Comparison of ENCODE assay signal across 12 cellular contexts in genomic region chr1:37472994-37473393, GRCh38. TPM values are rescaled to one million over a fixed set of nuclear protein-coding genes. Genes with fewer than 3 reads are reported as not detected.
DNase-seq lines count a peak whose midpoint lies in the region; ATAC-seq, FAIRE-seq and TF ChIP-seq lines count a peak whose summit lies in the region.
"Had no signal": no experiment of that assay in that cellular context is flagged by ENCODE, and none has a peak within 500 bp of the region (broad histone marks: within the 10 kb centered on the region; RNA-seq: fewer than 3 reads in every experiment).

No MANE protein-coding gene starts in this region.

- no peak for ATAC-seq in A549
- ATAC-seq in naive thymus-derived CD4-positive, alpha-beta T cell: no peak
- no peak for ATAC-seq in GM21786 (IDR thresholded peaks at IDR 0.05; ENCODE audit: unreplicated experiment)

- no peak for TF ChIP-seq RAD21 in A549 (conservative IDR thresholded peaks at IDR 0.05 in 1 of 2, IDR thresholded peaks at IDR 0.05 in 1 of 2)

- no TSS peak for BruUV-seq in mammary epithelial cell (replicated peaks; lab: Mats Ljungman, UMichigan)
- BruUV-seq in Caco-2 (replicated peaks; lab: Mats Ljungman, UMichigan): no TSS peak

- H3K79me2 ChIP-seq in Karpas-422 (ENCODE audit: low read length): peaks cover 16% of the 10 kb centered on the region; the same call in 1 of the 2 replicates
- peaks cover 51% of the 10 kb centered on the region for H3K79me2 ChIP-seq in mammary epithelial cell (ENCODE audit: insufficient read depth, low read length)

- POLR2A ChIA-PET in A549 (lab: Yijun Ruan, JAX): interaction anchor here (1.2 to 3.0 kb wide), 2 partner anchors 14 to 19 kb away, joined by 3 to 20 read pairs; no protein-coding TSS in a partner anchor
- POLR2A ChIA-PET in naive thymus-derived CD4-positive, alpha-beta T cell (lab: Charles Lee): interaction anchor here (1.0 to 9.1 kb wide), 5 partner anchors 9 to 1542 kb away, joined by 3 to 90 read pairs (median 3); partner anchors contain the start of genes AGO3, MEAF6 and TRAPPC3
- POLR2A ChIA-PET in Caco-2 (lab: Charles Lee): no interaction called here

- peak overlapping the region; percentile 81 for H3K4me2 ChIP-seq in A549
- no peak overlapping the region for H3K4me2 ChIP-seq in Karpas-422 (ENCODE audit: low read depth, low read length, poor library complexity, severe bottlenecking)
- H3K4me2 ChIP-seq in mammary epithelial cell (ENCODE audit: insufficient read depth, low read depth, low read length): peak overlapping the region; percentile 85

- H3K36me3 Mint-ChIP-seq in naive thymus-derived CD4-positive, alpha-beta T cell: peaks cover 3 to 31% (median 10%) of the 10 kb centered on the region in 5 donors
- H3K36me3 Mint-ChIP-seq in Caco-2 (ENCODE audit: insufficient read depth, unreplicated experiment): peaks cover 17% of the 10 kb centered on the region

- dilution Hi-C loops in mammary epithelial cell (cut with HindIII; ENCODE audit: low sequenced_read_pairs): no loop called here

- no peaks in the 10 kb centered on the region for H3K27me3 Mint-ChIP-seq in naive thymus-derived CD4-positive, alpha-beta T cell
- H3K27me3 Mint-ChIP-seq in Caco-2 (ENCODE audit: insufficient read depth, unreplicated experiment): no peaks in the 10 kb centered on the region

- peak overlapping the region; percentile 77 to 97 (median 89) for H3K4me3 Mint-ChIP-seq in naive thymus-derived CD4-positive, alpha-beta T cell
- H3K4me3 Mint-ChIP-seq in Caco-2 (ENCODE audit: unreplicated experiment): no peak overlapping the region

- no peaks in the 10 kb centered on the region for H3K9me3 ChIP-seq in A549
- no peaks in the 10 kb centered on the region for H3K9me3 ChIP-seq in Karpas-422 (ENCODE audit: low read length)
- H3K9me3 ChIP-seq in mammary epithelial cell (replicated peaks; ENCODE audit: insufficient read depth, low read length): no peaks in the 10 kb centered on the region
- no peaks in the 10 kb centered on the region for H3K9me3 ChIP-seq in naive thymus-derived CD4-positive, alpha-beta T cell (ENCODE audit: control insufficient read depth in 2 of 3, low read length in 3 of 3)
- no peaks in the 10 kb centered on the region for H3K9me3 ChIP-seq in Caco-2

- FAIRE-seq in A549 (lab: Jason Lieb, UNC): no peak
- FAIRE-seq: D721Med had no signal

- TF ChIP-seq CTCF in A549 (IDR thresholded peaks at IDR 0.05) (no peak), mammary epithelial cell (conservative IDR thresholded peaks at IDR 0.05 in 1 of 2, IDR thresholded peaks at IDR 0.05 in 1 of 2; ENCODE audit: extremely low read depth in 1 of 2, insufficient read depth in 1 of 2, low read depth in 1 of 2, low read length in 2 of 2) (no peak), GM13976 (IDR thresholded peaks at IDR 0.05; ENCODE audit: borderline replicate concordance, control extremely low read depth, extremely low read depth, insufficient read depth, missing control alignments) (no peak), Caco-2 (IDR thresholded peaks at IDR 0.05; ENCODE audit: insufficient read depth in 1 of 2, low read depth in 1 of 2, low read length in 1 of 2, severe bottlenecking in 1 of 2, unreplicated experiment in 1 of 2) (no peak)

- H3K4me1 Mint-ChIP-seq in naive thymus-derived CD4-positive, alpha-beta T cell: peaks cover 33 to 51% (median 45%) of the 10 kb centered on the region in 7 donors
- H3K4me1 Mint-ChIP-seq in Caco-2 (ENCODE audit: low read depth, unreplicated experiment): peaks cover 7% of the 10 kb centered on the region

- peak overlapping the region; percentile 48 to 98 (median 80) for H3K27ac Mint-ChIP-seq in naive thymus-derived CD4-positive, alpha-beta T cell
- H3K27ac Mint-ChIP-seq in Caco-2 (ENCODE audit: unreplicated experiment): no peak overlapping the region

- no peaks in the 10 kb centered on the region for H3K9me3 Mint-ChIP-seq in naive thymus-derived CD4-positive, alpha-beta T cell
- H3K9me3 Mint-ChIP-seq in Caco-2 (ENCODE audit: unreplicated experiment): no peaks in the 10 kb centered on the region

- CTCF ChIA-PET in A549 (lab: Yijun Ruan, JAX): interaction anchor here (0.6 to 17.9 kb wide), 5 partner anchors 15 to 377 kb away, joined by 3 to 209 read pairs (median 3); partner anchors contain the start of gene MEAF6
- CTCF ChIA-PET in mammary epithelial cell (lab: Charles Lee; ENCODE audit: low non-redundant PET): no interaction called here
- CTCF ChIA-PET in naive thymus-derived CD4-positive, alpha-beta T cell (lab: Charles Lee): interaction anchor here (0.9 to 8.9 kb wide), 5 partner anchors 11 to 42 kb away, joined by 3 to 103 read pairs (median 4); partner anchors contain the start of gene MEAF6
- CTCF ChIA-PET in Caco-2 (lab: Charles Lee): no interaction called here

- no peak for DNase-seq in A549 (ENCODE audit: low read depth in 1 of 2, low spot score in 1 of 2)
- DNase-seq in Karpas-422: no peak
- no peak for DNase-seq in mammary epithelial cell
- peak in 1 of 9 donors; percentile 37 for DNase-seq in naive thymus-derived CD4-positive, alpha-beta T cell
- no peak for DNase-seq in GM13976 (ENCODE audit: low spot score)
- DNase-seq in Caco-2: no peak
- DNase-seq in nucleus accumbens (lab: John Stamatoyannopoulos, UW): no peak
- DNase-seq: cerebellar nuclear complex, NCI-H524 treated with DMSO at 0.1 percent for 48 hours had no signal

- peaks cover 10% of the 10 kb centered on the region; the same call in 1 of the 2 replicates for H4K20me1 ChIP-seq in Karpas-422 (ENCODE audit: insufficient read depth, low read depth, low read length)
- no peaks in the 10 kb centered on the region for H4K20me1 ChIP-seq in mammary epithelial cell (ENCODE audit: insufficient read depth, low read length)

- H2AFZ ChIP-seq in Karpas-422 (ENCODE audit: low read length): 0 out of 2 replicates have a peak overlapping the region, but pooled peaks have one; percentile 74
- H2AFZ ChIP-seq in mammary epithelial cell (ENCODE audit: low read depth, low read length): no peak overlapping the region

- H3K9ac ChIP-seq in Karpas-422 (ENCODE audit: low read length): no peak overlapping the region
- H3K9ac ChIP-seq in mammary epithelial cell (ENCODE audit: insufficient read depth, low read length): no peak overlapping the region

- H3K27me3 ChIP-seq in Karpas-422 (ENCODE audit: low read length): no peaks in the 10 kb centered on the region
- H3K27me3 ChIP-seq in mammary epithelial cell (ENCODE audit: insufficient read depth, low read length): no peaks in the 10 kb centered on the region
- no peaks in the 10 kb centered on the region for H3K27me3 ChIP-seq in naive thymus-derived CD4-positive, alpha-beta T cell (ENCODE audit: control insufficient read depth in 2 of 2, insufficient read depth in 2 of 2, low read length in 2 of 2)
- no peaks in the 10 kb centered on the region for H3K27me3 ChIP-seq in Caco-2 (replicated peaks; ENCODE audit: control insufficient read depth, insufficient read depth, low read length)

- in situ Hi-C loops in mammary epithelial cell (cut with MboI; ENCODE audit: low sequenced_read_pairs in 2 of 2): loop anchor here in 1 of 2 donors (25.0 kb wide), 1 partner anchor 214 kb away; the partner anchor contains the start of gene CDCA8
- in situ Hi-C loops in GM13976 (cut with MboI; ENCODE audit: low sequenced_read_pairs, unreplicated experiment): no loop called here

- TF ChIP-seq POLR2A in A549 (IDR thresholded peaks at IDR 0.05; ENCODE audit: low read length): no peak

- H3K36me3 ChIP-seq in Karpas-422 (ENCODE audit: insufficient read depth, low read length) (0 out of 2 replicates have a peak, but pooled peaks cover 2% of the 10 kb centered on the region), mammary epithelial cell (ENCODE audit: insufficient read depth, low read length) (peaks cover 3% of the 10 kb centered on the region), Caco-2 (ENCODE audit: control insufficient read depth, insufficient read depth, low read length) (no peaks in the 10 kb centered on the region; the same call in 1 of the 2 replicates)
- H3K36me3 ChIP-seq in naive thymus-derived CD4-positive, alpha-beta T cell (ENCODE audit: control insufficient read depth in 2 of 3, insufficient read depth in 3 of 3, low read length in 3 of 3): peaks cover 0 to 27% (median 7%) of the 10 kb centered on the region in 3 experiments

- TF ChIP-seq EP300 in A549 (IDR thresholded peaks at IDR 0.05): no peak

- intact Hi-C loops in mammary epithelial cell (cut with micrococcal nuclease): no loop called here
- intact Hi-C loops in naive thymus-derived CD4-positive, alpha-beta T cell (cut with micrococcal nuclease): loop anchor here in 1 of 2 donors (5.0 to 10.0 kb wide), 5 partner anchors 474 to 1384 kb away; partner anchors contain the start of genes INPP5B, MAP7D1, RRAGC and THRAP3
- intact Hi-C loops in Caco-2 (cut with micrococcal nuclease; ENCODE audit: unreplicated experiment): no loop called here

- H3K4me3 ChIP-seq in A549 (peak overlapping the region; percentile 85), Karpas-422 (ENCODE audit: low read length) (no peak overlapping the region), mammary epithelial cell (replicated peaks in 1 of 3; ENCODE audit: insufficient read depth in 1 of 3, low read depth in 2 of 3, low read length in 3 of 3) (no peak overlapping the region), Caco-2 (ENCODE audit: low read depth, low read length) (no peak overlapping the region)
- H3K4me3 ChIP-seq in naive thymus-derived CD4-positive, alpha-beta T cell (ENCODE audit: low read length): peak overlapping the region; percentile 97

- 33% methylated on average over 1 of the region's 1 CpG for WGBS in A549 (ENCODE audit: missing lambda C conversion rate)
- 88% methylated on average over 1 of the region's 1 CpG for WGBS in mammary epithelial cell (ENCODE audit: low coverage, missing lambda C conversion rate)

- H3K27ac ChIP-seq in A549 (peak overlapping the region; percentile 88 to 100), Karpas-422 (ENCODE audit: low read length) (no peak overlapping the region), mammary epithelial cell (ENCODE audit: insufficient read depth, low read depth, low read length) (peak overlapping the region; percentile 46)
- H3K27ac ChIP-seq in naive thymus-derived CD4-positive, alpha-beta T cell (ENCODE audit: low read depth, low read length): peak overlapping the region; percentile 95
- H3K27ac ChIP-seq: WERI-Rb-1 had no signal

- H3K9me2 ChIP-seq in Karpas-422 (replicated peaks; ENCODE audit: insufficient read depth, low read length): no peaks in the 10 kb centered on the region

- peaks cover 51% of the 10 kb centered on the region for H3K4me1 ChIP-seq in A549
- H3K4me1 ChIP-seq in Karpas-422 (ENCODE audit: low read length): peaks cover 40% of the 10 kb centered on the region
- H3K4me1 ChIP-seq in mammary epithelial cell (ENCODE audit: insufficient read depth, low read length): peaks cover 50% of the 10 kb centered on the region
- H3K4me1 ChIP-seq in naive thymus-derived CD4-positive, alpha-beta T cell (ENCODE audit: control insufficient read depth in 2 of 2, insufficient read depth in 2 of 2, low read length in 2 of 2): peaks cover 21 to 25% of the 10 kb centered on the region in 2 donors
- peaks cover 8% of the 10 kb centered on the region; the same call in 1 of the 2 replicates for H3K4me1 ChIP-seq in Caco-2

RNA-seq across cellular contexts. Expression of gene ZC3H12A, which starts 1.4 kb away (rescaled TPM):
- polyA plus RNA-seq in A549 (2011; rRNA removed): 23.1 and 23.5 TPM in 2 replicates
- 26.7 and 39.4 TPM in 2 replicates for polyA plus RNA-seq in A549 (2012; cell fraction: cytosol; rRNA removed)
- polyA plus RNA-seq in A549 (2012; cell fraction: nucleus; rRNA removed): 101 and 103 TPM in 2 replicates
- 11.6 to 16.3 TPM (median 14.7 TPM) in 3 replicates for polyA plus RNA-seq in A549 (2017; fragmentation: RNase III; extraction: RNeasy Plus Mini Kit Qiagen cat#74134 plus additional on column Dnase treatment)
- polyA minus RNA-seq in A549 (2011; rRNA and poly(A)+ RNA removed): 36.5 and 49.9 TPM in 2 replicates
- 3.8 and 17.7 TPM in 2 replicates for total RNA-seq in Karpas-422 (2014; rRNA removed; shearing (Covaris generic); ENCODE audit: low replicate concordance)
- 10 to 100 TPM; 22.0 to 37.9 TPM for total RNA-seq in mammary epithelial cell
- 18.1 TPM for polyA plus RNA-seq in mammary epithelial cell
- polyA minus RNA-seq in mammary epithelial cell: 1.6 TPM
- total RNA-seq in naive thymus-derived CD4-positive, alpha-beta T cell: 100 to 1,000 TPM in 2 of 5 experiments, 10 to 100 TPM in 3; 35.0 to 122 (median 46.7) TPM
- polyA plus RNA-seq in naive thymus-derived CD4-positive, alpha-beta T cell: 1 to 10 TPM; 4.4 to 4.7 TPM
- 4.7 and 4.9 TPM in 2 replicates for total RNA-seq in Caco-2 (2022)

RNA-seq across cellular contexts. Expression of gene MEAF6, which starts 41.6 kb away (rescaled TPM):
- polyA plus RNA-seq in A549 (2011; rRNA removed): 45.4 and 47.2 TPM in 2 replicates
- 19.4 and 20.5 TPM in 2 replicates for polyA plus RNA-seq in A549 (2012; cell fraction: cytosol; rRNA removed)
- polyA plus RNA-seq in A549 (2012; cell fraction: nucleus; rRNA removed): 9.2 and 17.5 TPM in 2 replicates
- polyA plus RNA-seq in A549 (2017; fragmentation: RNase III; extraction: RNeasy Plus Mini Kit Qiagen cat#74134 plus additional on column Dnase treatment): 38.5 to 42.5 TPM (median 39.4 TPM) in 3 replicates
- 9.9 and 11.4 TPM in 2 replicates for polyA minus RNA-seq in A549 (2011; rRNA and poly(A)+ RNA removed)
- total RNA-seq in Karpas-422 (2014; rRNA removed; shearing (Covaris generic); ENCODE audit: low replicate concordance): 105 and 126 TPM in 2 replicates
- 10 to 100 TPM; 61.5 to 64.9 TPM for total RNA-seq in mammary epithelial cell
- polyA plus RNA-seq in mammary epithelial cell: 35.0 TPM
- polyA minus RNA-seq in mammary epithelial cell: 41.4 TPM
- 10 to 100 TPM; 45.0 to 89.5 (median 57.7) TPM for total RNA-seq in naive thymus-derived CD4-positive, alpha-beta T cell
- 100 to 1,000 TPM; 117 to 138 TPM for polyA plus RNA-seq in naive thymus-derived CD4-positive, alpha-beta T cell
- 36.8 and 38.3 TPM in 2 replicates for total RNA-seq in Caco-2 (2022)

Comparison
In these comparisons a context has a peak if more than half of its experiments do, and no peak if none do; other contexts are left out.
1. H3K4me3 ChIP-seq: peak in A549 (single experiment) and naive thymus-derived CD4-positive, alpha-beta T cell (single experiment); none in Karpas-422 (single experiment), mammary epithelial cell (0 of 3) and Caco-2 (single experiment).
2. CTCF ChIA-PET loops: an anchor here in A549 (0.6 to 17.9 kb wide) and naive thymus-derived CD4-positive, alpha-beta T cell (0.9 to 8.9 kb wide); none called in mammary epithelial cell and Caco-2.